17 cellular contexts compared by ENCODE assay signal in the genomic region with DNA sequence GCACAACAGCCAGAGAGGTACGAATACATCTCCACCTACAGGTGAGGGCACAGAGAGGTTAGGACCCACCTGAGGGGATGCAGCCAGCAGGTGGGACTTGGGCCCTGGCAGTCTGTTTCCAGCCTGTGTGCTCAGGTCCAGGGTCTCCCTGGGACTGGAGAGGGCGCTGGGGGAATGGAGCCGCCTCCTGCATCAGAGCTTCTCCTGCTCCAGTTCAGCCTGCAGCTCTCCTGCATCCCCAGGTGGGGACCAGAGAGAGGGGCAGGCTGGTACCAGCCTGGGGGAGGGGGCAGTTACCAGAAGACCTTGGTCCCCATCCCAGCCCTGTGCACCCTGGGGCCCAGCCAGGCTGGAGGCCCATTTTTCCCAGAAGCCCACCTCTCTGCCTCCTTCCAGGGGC.
"Had no signal": no experiment of that assay in that cellular context is flagged by ENCODE, and none has a peak within 500 bp of the region (broad histone marks: within the 10 kb centered on the region; RNA-seq: fewer than 3 reads in every experiment).

No MANE protein-coding gene starts in this region.

- ATAC-seq: esophagus mucosa, heart left ventricle, mucosa of descending colon, natural killer cell, right cardiac atrium, upper lobe of right lung had no signal

- H3K27ac Mint-ChIP-seq: natural killer cell; stimulated activated naive CD8-positive, alpha-beta T cell treated with anti-CD3 and anti-CD28 coated beads, Interleukin-15, Interleukin-2, amounts not matched to agents 100 ng/mL and 50 ng/mL, for 24 hours had no signal

- H3K9me3 Mint-ChIP-seq: natural killer cell; neural crest cell; stimulated activated naive CD8-positive, alpha-beta T cell treated with anti-CD3 and anti-CD28 coated beads, Interleukin-15, Interleukin-2, amounts not matched to agents 100 ng/mL and 50 ng/mL, for 24 hours had no signal

- H3K27ac ChIP-seq: heart left ventricle, ovary, testis, upper lobe of right lung, vagina had no signal

- H3K27me3 Mint-ChIP-seq: stimulated activated naive CD8-positive, alpha-beta T cell treated with anti-CD3 and anti-CD28 coated beads, Interleukin-15, Interleukin-2, amounts not matched to agents 100 ng/mL and 50 ng/mL, for 24 hours had no signal

- H3K4me3 ChIP-seq: heart left ventricle, mucosa of descending colon, ovary, testis, tibial nerve, upper lobe of right lung, vagina had no signal

- H3K27me3 ChIP-seq: heart left ventricle, ovary, testis, tibial nerve, upper lobe of right lung, vagina had no signal

- H3K4me3 Mint-ChIP-seq: natural killer cell; neural crest cell; stimulated activated naive CD8-positive, alpha-beta T cell treated with anti-CD3 and anti-CD28 coated beads, Interleukin-15, Interleukin-2, amounts not matched to agents 100 ng/mL and 50 ng/mL, for 24 hours had no signal

- DNase-seq: effector memory CD4-positive, alpha-beta T cell; heart left ventricle; hippocampal formation; mucosa of descending colon; natural killer cell; nucleus accumbens; ovary; small intestine; stimulated activated CD4-positive, alpha-beta T cell treated with anti-CD3 and anti-CD28 coated beads, Interleukin-12 subunit alpha, Interleukin-12 subunit beta, amount 100 ng/mL, for 4 hours; testis; upper lobe of right lung had no signal

- H3K36me3 ChIP-seq: heart left ventricle, ovary, tibial nerve, upper lobe of right lung, vagina had no signal

- H3K4me1 ChIP-seq: upper lobe of right lung had no signal

- H3K9me3 ChIP-seq: heart left ventricle, mucosa of descending colon, ovary, testis, tibial nerve, upper lobe of right lung, vagina had no signal
